ENCODE assay signal across 1 cellular context in the genomic region with DNA sequence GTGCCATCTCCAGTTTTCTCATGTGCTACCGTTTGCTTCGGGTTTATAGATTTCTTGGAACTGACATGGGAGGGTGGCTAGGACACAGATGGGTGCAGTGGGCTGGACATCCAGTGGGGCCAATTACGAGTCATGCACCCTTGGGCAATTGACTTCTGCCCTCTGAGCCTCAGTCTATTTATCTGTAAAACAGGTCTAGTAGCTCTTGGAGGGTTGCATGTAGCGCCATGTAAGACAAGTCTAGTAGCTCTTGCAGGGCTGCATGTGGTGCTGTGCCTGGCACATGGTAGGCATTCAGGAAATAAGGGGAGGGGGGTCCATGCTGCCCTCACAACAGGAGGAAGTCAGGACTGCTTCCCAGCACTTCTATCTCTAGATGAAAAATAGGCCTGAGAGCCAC.
TF ChIP-seq lines count a peak whose summit lies in the region.

No MANE protein-coding gene starts in this region.

TF ChIP-seq in HCT116, 20 proteins besides CTCF, POLR2A, EP300 and RAD21 (continued from another document):
- TF ChIP-seq, protein P1, sequence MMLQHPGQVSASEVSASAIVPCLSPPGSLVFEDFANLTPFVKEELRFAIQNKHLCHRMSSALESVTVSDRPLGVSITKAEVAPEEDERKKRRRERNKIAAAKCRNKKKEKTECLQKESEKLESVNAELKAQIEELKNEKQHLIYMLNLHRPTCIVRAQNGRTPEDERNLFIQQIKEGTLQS (IDR thresholded peaks at IDR 0.05), result no peak
- TF ChIP-seq SRF (IDR thresholded peaks at IDR 0.05; ENCODE audit: low read depth) (no peak), ZNF274 (IDR thresholded peaks at IDR 0.05; ENCODE audit: low read depth, low read length) (no peak), YY1 (IDR thresholded peaks at IDR 0.05; ENCODE audit: extremely low read depth, insufficient replicate concordance, low read depth, low read length) (no peak), CEBPB (IDR thresholded peaks at IDR 0.05; ENCODE audit: low read depth) (no peak), TCF7L2 (IDR thresholded peaks at IDR 0.05; ENCODE audit: borderline replicate concordance, extremely low read depth, insufficient read depth, insufficient read length) (no peak), ELF1 (IDR thresholded peaks at IDR 0.05; ENCODE audit: borderline replicate concordance, low read depth) (no peak), JUND (IDR thresholded peaks at IDR 0.05) (no peak), EZH2 (IDR thresholded peaks at IDR 0.05) (no peak), CBX3 (IDR thresholded peaks at IDR 0.05; ENCODE audit: low read depth) (no peak)
- TF ChIP-seq, protein P2, sequence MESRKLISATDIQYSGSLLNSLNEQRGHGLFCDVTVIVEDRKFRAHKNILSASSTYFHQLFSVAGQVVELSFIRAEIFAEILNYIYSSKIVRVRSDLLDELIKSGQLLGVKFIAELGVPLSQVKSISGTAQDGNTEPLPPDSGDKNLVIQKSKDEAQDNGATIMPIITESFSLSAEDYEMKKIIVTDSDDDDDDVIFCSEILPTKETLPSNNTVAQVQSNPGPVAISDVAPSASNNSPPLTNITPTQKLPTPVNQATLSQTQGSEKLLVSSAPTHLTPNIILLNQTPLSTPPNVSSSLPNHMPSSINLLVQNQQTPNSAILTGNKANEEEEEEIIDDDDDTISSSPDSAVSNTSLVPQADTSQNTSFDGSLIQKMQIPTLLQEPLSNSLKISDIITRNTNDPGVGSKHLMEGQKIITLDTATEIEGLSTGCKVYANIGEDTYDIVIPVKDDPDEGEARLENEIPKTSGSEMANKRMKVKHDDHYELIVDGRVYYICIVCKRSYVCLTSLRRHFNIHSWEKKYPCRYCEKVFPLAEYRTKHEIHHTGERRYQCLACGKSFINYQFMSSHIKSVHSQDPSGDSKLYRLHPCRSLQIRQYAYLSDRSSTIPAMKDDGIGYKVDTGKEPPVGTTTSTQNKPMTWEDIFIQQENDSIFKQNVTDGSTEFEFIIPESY (IDR thresholded peaks at IDR 0.05; ENCODE audit: extremely low read depth, insufficient replicate concordance, low read length), result no peak
- TF ChIP-seq, protein P3, sequence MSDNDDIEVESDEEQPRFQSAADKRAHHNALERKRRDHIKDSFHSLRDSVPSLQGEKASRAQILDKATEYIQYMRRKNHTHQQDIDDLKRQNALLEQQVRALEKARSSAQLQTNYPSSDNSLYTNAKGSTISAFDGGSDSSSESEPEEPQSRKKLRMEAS (IDR thresholded peaks at IDR 0.05), result no peak
- TF ChIP-seq, protein P4, sequence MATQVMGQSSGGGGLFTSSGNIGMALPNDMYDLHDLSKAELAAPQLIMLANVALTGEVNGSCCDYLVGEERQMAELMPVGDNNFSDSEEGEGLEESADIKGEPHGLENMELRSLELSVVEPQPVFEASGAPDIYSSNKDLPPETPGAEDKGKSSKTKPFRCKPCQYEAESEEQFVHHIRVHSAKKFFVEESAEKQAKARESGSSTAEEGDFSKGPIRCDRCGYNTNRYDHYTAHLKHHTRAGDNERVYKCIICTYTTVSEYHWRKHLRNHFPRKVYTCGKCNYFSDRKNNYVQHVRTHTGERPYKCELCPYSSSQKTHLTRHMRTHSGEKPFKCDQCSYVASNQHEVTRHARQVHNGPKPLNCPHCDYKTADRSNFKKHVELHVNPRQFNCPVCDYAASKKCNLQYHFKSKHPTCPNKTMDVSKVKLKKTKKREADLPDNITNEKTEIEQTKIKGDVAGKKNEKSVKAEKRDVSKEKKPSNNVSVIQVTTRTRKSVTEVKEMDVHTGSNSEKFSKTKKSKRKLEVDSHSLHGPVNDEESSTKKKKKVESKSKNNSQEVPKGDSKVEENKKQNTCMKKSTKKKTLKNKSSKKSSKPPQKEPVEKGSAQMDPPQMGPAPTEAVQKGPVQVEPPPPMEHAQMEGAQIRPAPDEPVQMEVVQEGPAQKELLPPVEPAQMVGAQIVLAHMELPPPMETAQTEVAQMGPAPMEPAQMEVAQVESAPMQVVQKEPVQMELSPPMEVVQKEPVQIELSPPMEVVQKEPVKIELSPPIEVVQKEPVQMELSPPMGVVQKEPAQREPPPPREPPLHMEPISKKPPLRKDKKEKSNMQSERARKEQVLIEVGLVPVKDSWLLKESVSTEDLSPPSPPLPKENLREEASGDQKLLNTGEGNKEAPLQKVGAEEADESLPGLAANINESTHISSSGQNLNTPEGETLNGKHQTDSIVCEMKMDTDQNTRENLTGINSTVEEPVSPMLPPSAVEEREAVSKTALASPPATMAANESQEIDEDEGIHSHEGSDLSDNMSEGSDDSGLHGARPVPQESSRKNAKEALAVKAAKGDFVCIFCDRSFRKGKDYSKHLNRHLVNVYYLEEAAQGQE (IDR thresholded peaks at IDR 0.05; ENCODE audit: low read depth), result no peak
